In genomic region chr9:88745281-88746001, GRCh38 we compare ENCODE assay signal across 16 cellular contexts.
DNase-seq lines count a peak whose midpoint lies in the region; ATAC-seq and TF ChIP-seq lines count a peak whose summit lies in the region.
"Had no signal": no experiment of that assay in that cellular context is flagged by ENCODE, and none has a peak within 500 bp of the region (broad histone marks: within the 10 kb centered on the region; RNA-seq: fewer than 3 reads in every experiment).

No MANE protein-coding gene starts in this region.

- POLR2A ChIA-PET in CD4-positive, alpha-beta T cell (lab: Charles Lee): no interaction called here

- no peaks in the 10 kb centered on the region for H3K9me3 Mint-ChIP-seq in CD4-positive, alpha-beta T cell
- H3K9me3 Mint-ChIP-seq: activated naive CD4-positive, alpha-beta T cell treated with anti-CD3 and anti-CD28 coated beads, Interleukin-2, amount 50 U/mL, for 24 hours had no signal

- H3K36me3 Mint-ChIP-seq in CD4-positive, alpha-beta T cell (ENCODE audit: low read depth): no peaks in the 10 kb centered on the region
- H3K36me3 Mint-ChIP-seq: activated CD8-positive, alpha-beta memory T cell treated with anti-CD3 and anti-CD28 coated beads, Interleukin-2, amount 10 ng/mL, durations not matched to agents 7 days and 5 days; activated naive CD4-positive, alpha-beta T cell treated with anti-CD3 and anti-CD28 coated beads, Interleukin-2, amount 50 U/mL, for 24 hours had no signal

- TF ChIP-seq CTCF in cardiac muscle cell (IDR thresholded peaks at IDR 0.05; ENCODE audit: low read depth, low read length) (no peak), coronary artery (IDR thresholded peaks at IDR 0.05) (no peak), lower lobe of right lung (IDR thresholded peaks at IDR 0.05) (no peak), uterus (IDR thresholded peaks at IDR 0.05) (no peak)
- TF ChIP-seq CTCF in CD4-positive, alpha-beta T cell (IDR thresholded peaks at IDR 0.05): no peak

- peaks cover 14% of the 10 kb centered on the region for H3K27me3 Mint-ChIP-seq in CD4-positive, alpha-beta T cell

- H3K9me3 ChIP-seq in cardiac muscle cell (ENCODE audit: low read depth): no peaks in the 10 kb centered on the region
- no peaks in the 10 kb centered on the region for H3K9me3 ChIP-seq in lower lobe of right lung
- H3K9me3 ChIP-seq in uterus: no peaks in the 10 kb centered on the region
- H3K9me3 ChIP-seq in CD4-positive, alpha-beta T cell (ENCODE audit: control insufficient read depth, low read length): no peaks in the 10 kb centered on the region
- H3K9me3 ChIP-seq: tibial artery had no signal

- H3K4me3 ChIP-seq in cardiac muscle cell (no peak overlapping the region), coronary artery (no peak overlapping the region), lower lobe of right lung (no peak overlapping the region), uterus (no peak overlapping the region)
- H3K4me3 ChIP-seq: tibial artery had no signal

- H3K27ac ChIP-seq in cardiac muscle cell (peak overlapping the region; percentile 21), coronary artery (no peak overlapping the region), lower lobe of right lung (no peak overlapping the region), uterus (peak overlapping the region; percentile 15 to 41)
- no peak overlapping the region for H3K27ac ChIP-seq in CD4-positive, alpha-beta T cell (ENCODE audit: low read depth, low read length)
- H3K27ac ChIP-seq: tibial artery, WERI-Rb-1 had no signal

- ATAC-seq in Right ventricle myocardium superior (ENCODE audit: poor library complexity) (no peak), lower lobe of right lung (peak; percentile 29 to 34)
- ATAC-seq in CD4-positive, alpha-beta T cell (ENCODE audit: poor library complexity): no peak
- ATAC-seq: activated CD8-positive, alpha-beta memory T cell treated with anti-CD3 and anti-CD28 coated beads, Interleukin-2, amount 10 ng/mL, durations not matched to agents 7 days and 5 days had no signal

- H3K36me3 ChIP-seq in cardiac muscle cell (no peaks in the 10 kb centered on the region), lower lobe of right lung (no peaks in the 10 kb centered on the region), uterus (no peaks in the 10 kb centered on the region)
- H3K36me3 ChIP-seq: tibial artery, WERI-Rb-1 had no signal

- no peak overlapping the region for H3K27ac Mint-ChIP-seq in CD4-positive, alpha-beta T cell
- H3K27ac Mint-ChIP-seq: activated CD8-positive, alpha-beta memory T cell treated with anti-CD3 and anti-CD28 coated beads, Interleukin-2, amount 10 ng/mL, durations not matched to agents 7 days and 5 days; activated naive CD4-positive, alpha-beta T cell treated with anti-CD3 and anti-CD28 coated beads, Interleukin-2, amount 50 U/mL, for 24 hours had no signal

- TF ChIP-seq POLR2A in uterus (IDR thresholded peaks at IDR 0.05): no peak

- DNase-seq in cardiac muscle cell (ENCODE audit: low read depth in 1 of 2, low spot score in 1 of 2): peak; percentile 63 to 70
- no peak for DNase-seq in Right ventricle myocardium superior
- peak; percentile 38 for DNase-seq in coronary artery (ENCODE audit: low spot score)
- DNase-seq in lower lobe of right lung: no peak
- DNase-seq in uterus: peak; percentile 39 to 76
- DNase-seq in pons (ENCODE audit: low spot score): no peak
- DNase-seq in OCI-M1 (lab: John Stamatoyannopoulos, UW): no peak
- DNase-seq in CD4-positive, alpha-beta T cell: no peak
- DNase-seq: activated CD8-positive, alpha-beta memory T cell treated with anti-CD3 and anti-CD28 coated beads, Interleukin-2, amount 10 ng/mL, durations not matched to agents 7 days and 5 days; cortex of kidney; DMS79 treated with DMSO at 0.1 percent for 48 hours; MV-4-11; NCI-H2171 treated with DMSO at 0.1 percent for 48 hours; tibial artery; WERI-Rb-1 had no signal

- H3K27me3 ChIP-seq in cardiac muscle cell: no peaks in the 10 kb centered on the region
- no peaks in the 10 kb centered on the region for H3K27me3 ChIP-seq in lower lobe of right lung (ENCODE audit: low read depth)
- H3K27me3 ChIP-seq in uterus: no peaks in the 10 kb centered on the region
- H3K27me3 ChIP-seq in CD4-positive, alpha-beta T cell (ENCODE audit: control insufficient read depth, insufficient read depth, low read length): no peaks in the 10 kb centered on the region
- H3K27me3 ChIP-seq: tibial artery had no signal

- no peaks in the 10 kb centered on the region for H3K4me1 Mint-ChIP-seq in CD4-positive, alpha-beta T cell (ENCODE audit: low read depth)
- H3K4me1 Mint-ChIP-seq: activated CD8-positive, alpha-beta memory T cell treated with anti-CD3 and anti-CD28 coated beads, Interleukin-2, amount 10 ng/mL, durations not matched to agents 7 days and 5 days; activated naive CD4-positive, alpha-beta T cell treated with anti-CD3 and anti-CD28 coated beads, Interleukin-2, amount 50 U/mL, for 24 hours had no signal

- CTCF ChIA-PET in CD4-positive, alpha-beta T cell (lab: Charles Lee): no interaction called here

- H3K4me1 ChIP-seq in cardiac muscle cell (ENCODE audit: low read depth): peaks cover 25% of the 10 kb centered on the region
- H3K4me1 ChIP-seq in lower lobe of right lung: peaks cover 26% of the 10 kb centered on the region
- H3K4me1 ChIP-seq in uterus: peaks cover 4 to 8% of the 10 kb centered on the region in 2 donors

- intact Hi-C loops in Right ventricle myocardium superior (cut with DNase I): no loop called here
- intact Hi-C loops in lower lobe of right lung (cut with DNase I): no loop called here
- intact Hi-C loops in uterus (cut with DNase I; ENCODE audit: low total_unique reads): loop anchor here (5.0 kb wide), 1 partner anchor 252 kb away; no protein-coding TSS in a partner anchor
- intact Hi-C loops in CD4-positive, alpha-beta T cell (cut with DNase I, micrococcal nuclease): no loop called here

- H3K4me3 Mint-ChIP-seq in CD4-positive, alpha-beta T cell: no peak overlapping the region
- H3K4me3 Mint-ChIP-seq: activated CD8-positive, alpha-beta memory T cell treated with anti-CD3 and anti-CD28 coated beads, Interleukin-2, amount 10 ng/mL, durations not matched to agents 7 days and 5 days; activated naive CD4-positive, alpha-beta T cell treated with anti-CD3 and anti-CD28 coated beads, Interleukin-2, amount 50 U/mL, for 24 hours had no signal

Comparison
In these comparisons a context has a peak if more than half of its experiments do, and no peak if none do; other contexts are left out.
1. DNase-seq: peak in cardiac muscle cell (2 of 2), coronary artery (single experiment) and uterus (2 of 2); none in Right ventricle myocardium superior (single experiment), lower lobe of right lung (single experiment), pons (single experiment), OCI-M1 (single experiment) and CD4-positive, alpha-beta T cell (0 of 10).
2. H3K27ac ChIP-seq: peak in cardiac muscle cell (single experiment) and uterus (2 of 2); none in coronary artery (0 of 2), lower lobe of right lung (single experiment) and CD4-positive, alpha-beta T cell (single experiment).
3. ATAC-seq: peak in lower lobe of right lung (2 of 2); none in Right ventricle myocardium superior (single experiment) and CD4-positive, alpha-beta T cell (single experiment).